ENCODE assay signal across 26 cellular contexts in genomic region chr3:196894557-196895295, GRCh38.
"Had no signal": no experiment of that assay in that cellular context is flagged by ENCODE, and none has a peak within 500 bp of the region (broad histone marks: within the 10 kb centered on the region; RNA-seq: fewer than 3 reads in every experiment).

No MANE protein-coding gene starts in this region.

- H3K27me3 Mint-ChIP-seq: naive thymus-derived CD8-positive, alpha-beta T cell; progenitor cell of endocrine pancreas; stimulated activated naive B cell treated with anti-CD40 and anti-IgM and Interleukin-4, amounts not matched to agents 10 μg/mL and 1 μg/mL and 100 μg/mL, for 72 hours had no signal

- H3K9me3 Mint-ChIP-seq: immature natural killer cell; naive thymus-derived CD8-positive, alpha-beta T cell; nephron; neural crest cell; stimulated activated naive B cell treated with anti-CD40 and anti-IgM and Interleukin-4, amounts not matched to agents 10 μg/mL and 1 μg/mL and 100 μg/mL, for 72 hours had no signal

- H3K4me3 Mint-ChIP-seq: immature natural killer cell; naive thymus-derived CD8-positive, alpha-beta T cell; nephron; neural crest cell; stimulated activated naive B cell treated with anti-CD40 and anti-IgM and Interleukin-4, amounts not matched to agents 10 μg/mL and 1 μg/mL and 100 μg/mL, for 72 hours had no signal

- H3K4me3 ChIP-seq: left lung, lower lobe of right lung, skin epidermis, stomach, testis, thyroid gland, transverse colon, upper lobe of right lung, uterus had no signal

- DNase-seq: hypothalamus; immature natural killer cell; kidney; left colon; left lung; lower lobe of right lung; mesenchymal stem cell; naive thymus-derived CD8-positive, alpha-beta T cell; nucleus accumbens; right cardiac atrium; stimulated activated CD4-positive, alpha-beta T cell treated with anti-CD3 and anti-CD28 coated beads, Interleukin-12 subunit alpha, Interleukin-12 subunit beta, amount 100 ng/mL, for 4 hours; stimulated activated CD4-positive, alpha-beta T cell treated with anti-CD3 and anti-CD28 coated beads, Interleukin-15, amount 100 ng/mL, for 24 hours; stimulated activated CD4-positive, alpha-beta T cell treated with anti-CD3 and anti-CD28 coated beads, Interleukin-2, amount 100 ng/mL, for 24 hours; stimulated activated CD4-positive, alpha-beta T cell treated with anti-CD3 and anti-CD28 coated beads, Interleukin-4, amount 100 ng/mL, for 1 hour; stimulated activated naive B cell treated with anti-CD40 and anti-IgM and Interleukin-4, amounts not matched to agents 10 μg/mL and 1 μg/mL and 100 μg/mL, for 72 hours; stimulated activated naive CD8-positive, alpha-beta T cell treated with anti-CD3 and anti-CD28 coated beads, Interleukin-15, Interleukin-2, amounts not matched to agents 100 U/mL and 50 U/mL, for 24 hours; stomach; testis; thyroid gland; transverse colon; upper lobe of right lung; uterus had no signal

- H3K27ac Mint-ChIP-seq: immature natural killer cell; naive thymus-derived CD8-positive, alpha-beta T cell; progenitor cell of endocrine pancreas; stimulated activated naive B cell treated with anti-CD40 and anti-IgM and Interleukin-4, amounts not matched to agents 10 μg/mL and 1 μg/mL and 100 μg/mL, for 72 hours had no signal

- H3K4me1 Mint-ChIP-seq: neural crest cell had no signal
